Comparison of ENCODE assay signal across 22 cellular contexts in genomic region chr19:13778847-13779246, GRCh38.
"Had no signal": no experiment of that assay in that cellular context is flagged by ENCODE, and none has a peak within 500 bp of the region (broad histone marks: within the 10 kb centered on the region; RNA-seq: fewer than 3 reads in every experiment).

No MANE protein-coding gene starts in this region.

- H3K27ac Mint-ChIP-seq: activated CD4-positive, alpha-beta memory T cell treated with anti-CD3 and anti-CD28 coated beads for 36 hours; dendritic cell treated with granulocyte-macrophage colony-stimulating factor and Interleukin-4, amounts not matched to agents 40 ng/mL and 50 ng/mL, for 4 days; endodermal cell; T-helper 1 cell treated with Interleukin-12 subunit alpha and Interleukin-12 subunit beta and Interleukin-4 antibody, amounts not matched to agents 30 μg/mL and 1 μg/mL, for 36 hours had no signal

- H3K27me3 Mint-ChIP-seq: activated CD4-positive, alpha-beta memory T cell treated with anti-CD3 and anti-CD28 coated beads for 36 hours; activated CD4-positive, alpha-beta T cell treated with anti-CD3 and anti-CD28 coated beads, Interleukin-2, amount 10 ng/mL, durations not matched to agents 24 days and 14 days; central memory CD8-positive, alpha-beta T cell; naive thymus-derived CD4-positive, alpha-beta T cell had no signal

- H3K27me3 ChIP-seq: breast epithelium, esophagus muscularis mucosa, foreskin keratinocyte, heart left ventricle, spleen, transverse colon had no signal

- H3K4me3 ChIP-seq: breast epithelium, esophagus muscularis mucosa, heart left ventricle, spleen, transverse colon had no signal

- H3K27ac ChIP-seq: esophagus muscularis mucosa, foreskin keratinocyte, heart left ventricle, transverse colon, WERI-Rb-1 had no signal

- H3K4me1 ChIP-seq: foreskin keratinocyte had no signal

- H3K9me3 Mint-ChIP-seq: activated CD4-positive, alpha-beta memory T cell treated with anti-CD3 and anti-CD28 coated beads for 36 hours; activated CD4-positive, alpha-beta T cell treated with anti-CD3 and anti-CD28 coated beads, Interleukin-2, amount 10 ng/mL, durations not matched to agents 24 days and 14 days; activated T-cell treated with anti-CD3 and anti-CD28 coated beads, Interleukin-2, amount 50 U/mL, for 4 hours; central memory CD8-positive, alpha-beta T cell; dendritic cell treated with granulocyte-macrophage colony-stimulating factor and Interleukin-4, amounts not matched to agents 40 ng/mL and 50 ng/mL, for 4 days; endodermal cell; T-helper 1 cell treated with Interleukin-12 subunit alpha and Interleukin-12 subunit beta and Interleukin-4 antibody, amounts not matched to agents 30 μg/mL and 1 μg/mL, for 36 hours had no signal

- ATAC-seq: activated T-cell treated with anti-CD3 and anti-CD28 coated beads, Interleukin-2, amount 50 U/mL, for 4 hours; foreskin keratinocyte; heart left ventricle; naive thymus-derived CD4-positive, alpha-beta T cell; right cardiac atrium had no signal

- H3K36me3 ChIP-seq: breast epithelium had no signal

- H3K9me3 ChIP-seq: breast epithelium, esophagus muscularis mucosa, heart left ventricle, spleen, transverse colon had no signal

- DNase-seq: activated CD4-positive, alpha-beta memory T cell treated with anti-CD3 and anti-CD28 coated beads for 36 hours; activated CD4-positive, alpha-beta T cell treated with anti-CD3 and anti-CD28 coated beads, Interleukin-2, amount 10 ng/mL, durations not matched to agents 24 days and 14 days; activated CD4-positive, CD25-positive, alpha-beta regulatory T cell treated with anti-CD3 and anti-CD28 coated beads, Interleukin-2, amount 50 U/mL, for 72 hours; activated CD8-positive, alpha-beta memory T cell treated with anti-CD3 and anti-CD28 coated beads, Interleukin-2, amount 50 U/mL, for 48 hours; activated naive CD4-positive, alpha-beta T cell; activated T-cell treated with anti-CD3 and anti-CD28 coated beads, Interleukin-2, amount 50 U/mL, for 4 hours; endodermal cell; foreskin keratinocyte; heart left ventricle; midbrain; naive thymus-derived CD4-positive, alpha-beta T cell; right cardiac atrium; spleen; stimulated activated naive CD4-positive, alpha-beta T cell treated with Interleukin-2 at 50 U/mL for 16 hours; T-helper 9 cell; transverse colon; WERI-Rb-1 had no signal

- H3K4me3 Mint-ChIP-seq: activated CD4-positive, alpha-beta memory T cell treated with anti-CD3 and anti-CD28 coated beads for 36 hours; activated CD4-positive, alpha-beta T cell treated with anti-CD3 and anti-CD28 coated beads, Interleukin-2, amount 10 ng/mL, durations not matched to agents 24 days and 14 days; activated T-cell treated with anti-CD3 and anti-CD28 coated beads, Interleukin-2, amount 50 U/mL, for 4 hours; central memory CD8-positive, alpha-beta T cell; dendritic cell treated with granulocyte-macrophage colony-stimulating factor and Interleukin-4, amounts not matched to agents 40 ng/mL and 50 ng/mL, for 4 days; endodermal cell; T-helper 1 cell treated with Interleukin-12 subunit alpha and Interleukin-12 subunit beta and Interleukin-4 antibody, amounts not matched to agents 30 μg/mL and 1 μg/mL, for 36 hours had no signal
